Comparison of ENCODE assay signal across 1 cellular context in genomic region chr2:216261042-216261537, GRCh38.
TF ChIP-seq lines count a peak whose summit lies in the region.

No MANE protein-coding gene starts in this region.

TF ChIP-seq in K562, 482 proteins besides CTCF, POLR2A, EP300 and RAD21 (continued from another document):
- TF ChIP-seq GMEB1 (CRISPR knock-in tag; IDR thresholded peaks at IDR 0.05) = no peak
- TF ChIP-seq ZNF175 (CRISPR knock-in tag; IDR thresholded peaks at IDR 0.05; ENCODE audit: low read depth) = peak; percentile 64; the same call in 1 of the 2 replicates
- TF ChIP-seq CEBPG (CRISPR knock-in tag; IDR thresholded peaks at IDR 0.05) = peak; percentile 78
- peak; percentile 79 to 97 for TF ChIP-seq CEBPG (tag; conservative IDR thresholded peaks at IDR 0.05 in 1 of 2, IDR thresholded peaks at IDR 0.05 in 1 of 2)
